ENCODE assay signal across 8 cellular contexts in the genomic region with DNA sequence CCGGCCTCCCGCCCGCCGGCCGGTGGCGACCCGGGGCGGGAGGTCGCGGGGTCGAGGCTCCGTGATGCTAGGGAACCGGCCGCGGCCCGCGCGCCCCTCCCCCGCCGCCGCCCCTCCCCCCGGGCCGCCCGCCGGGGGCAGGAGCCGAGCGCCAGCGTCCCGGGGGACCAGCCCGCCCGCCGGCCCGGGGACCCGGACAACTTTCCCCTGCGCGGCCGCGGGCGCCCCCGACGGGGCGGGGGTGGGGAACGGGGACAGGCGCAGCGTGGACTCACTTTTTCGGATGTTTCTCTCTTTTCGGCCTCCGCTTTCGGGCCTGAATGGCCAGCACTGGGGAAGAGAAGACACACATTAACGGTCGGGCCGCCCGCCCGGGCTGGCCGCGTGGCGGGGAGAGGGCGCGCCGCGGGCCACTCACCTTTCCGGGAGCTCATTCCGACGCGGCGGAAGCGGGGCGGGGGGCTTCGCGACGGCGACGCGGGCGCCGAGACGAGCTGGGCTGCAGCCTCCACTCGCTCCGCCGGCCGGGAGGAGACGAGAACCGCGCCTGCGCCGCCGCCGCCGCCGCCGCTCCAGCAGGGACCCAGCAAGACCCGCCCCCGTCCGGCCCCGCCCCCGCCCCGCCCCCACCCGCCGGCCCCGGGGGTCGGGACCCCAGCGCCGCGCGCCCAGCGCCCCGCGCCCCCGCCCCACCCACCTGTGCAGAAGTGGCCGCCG. TPM values are rescaled to one million over a fixed set of nuclear protein-coding genes. Genes with fewer than 3 reads are reported as not detected.
DNase-seq lines count a peak whose midpoint lies in the region; ATAC-seq and TF ChIP-seq lines count a peak whose summit lies in the region.

TSS of gene SRPK2 (minus strand) at position 549 of the 717 bp plus-strand sequence.

- peak; percentile 87 for DNase-seq in A673 (ENCODE audit: low spot score)
- DNase-seq in NCI-H446 treated with DMSO at 0.1 percent for 48 hours (lab: John Stamatoyannopoulos, UW) = peak; percentile 28
- peak; percentile 26 to 63 for DNase-seq in activated CD8-positive, alpha-beta memory T cell treated with anti-CD3 and anti-CD28 coated beads for 1 hour (ENCODE audit: extremely low read depth in 1 of 2, low read depth in 1 of 2)
- peak; percentile 54 for DNase-seq in effector CD8-positive, alpha-beta T cell (lab: John Stamatoyannopoulos, UW)
- DNase-seq in mesenchymal stem cell = peak; percentile 72
- peak; percentile 50 for DNase-seq in stimulated activated CD8-positive, alpha-beta memory T cell treated with anti-CD3 and anti-CD28 coated beads, Interleukin-12 subunit alpha, Interleukin-12 subunit beta, amount 100 ng/mL, for 24 hours (ENCODE audit: extremely low read depth)

- peak within 1 kb of the TSS; percentile 64 for H2BK120ac ChIP-seq in mesenchymal stem cell (ENCODE audit: low read depth, low read length)

- H4K91ac ChIP-seq in mesenchymal stem cell (ENCODE audit: low read length) = no peak within 1 kb of the TSS

- peak within 1 kb of the TSS; percentile 86 for H3K9ac ChIP-seq in mesenchymal stem cell (ENCODE audit: low read length)

- CTCF ChIA-PET in A673 (lab: Charles Lee) = no interaction called here

- no peak for TF ChIP-seq CTCF in A673 (conservative IDR thresholded peaks at IDR 0.05; ENCODE audit: low read depth, low read length)

- H3K36me3 ChIP-seq in A673 (ENCODE audit: insufficient read depth, low read length, poor library complexity, severe bottlenecking) = peaks cover 2% of the 10 kb centered on the region
- H3K36me3 ChIP-seq in mesenchymal stem cell (ENCODE audit: control insufficient read depth in 1 of 2, insufficient read depth in 2 of 2, low read depth in 1 of 2, low read length in 2 of 2) = peaks cover 5% of the 10 kb centered on the region in 2 experiments

- BruUV-seq in A673 (replicated peaks; lab: Mats Ljungman, UMichigan) = no TSS peak

- no peak within 1 kb of the TSS for H2BK15ac ChIP-seq in mesenchymal stem cell (ENCODE audit: low read depth, poor library complexity, severe bottlenecking)

- 2% methylated on average over 33 of the region's 111 CpGs for WGBS in mesenchymal stem cell

- H3K14ac ChIP-seq in mesenchymal stem cell (ENCODE audit: low read length in 2 of 2) = peak within 1 kb of the TSS in 1 of 2 experiments; percentile 35

- peak within 1 kb of the TSS; percentile 81 to 84 for H3K4ac ChIP-seq in mesenchymal stem cell (ENCODE audit: low read depth in 1 of 2, low read length in 2 of 2)

- intact Hi-C loops in A673 (cut with micrococcal nuclease; ENCODE audit: unreplicated experiment) = no loop called here

- H3K9me3 ChIP-seq in A673 (ENCODE audit: low read depth, low read length, poor library complexity, severe bottlenecking) = no peaks in the 10 kb centered on the region
- H3K9me3 ChIP-seq in mesenchymal stem cell (ENCODE audit: control insufficient read depth, low read length) = no peaks in the 10 kb centered on the region

- peak within 1 kb of the TSS in 1 of 2 experiments; percentile 69 for H3K23ac ChIP-seq in mesenchymal stem cell (ENCODE audit: low read length in 2 of 2)

- H3K4me3 ChIP-seq in A673 (ENCODE audit: low read depth, low read length, poor library complexity, severe bottlenecking) = peak within 1 kb of the TSS; percentile 97
- H3K4me3 ChIP-seq in mesenchymal stem cell (ENCODE audit: insufficient read depth in 1 of 2, low read depth in 1 of 2, low read length in 2 of 2) = peak within 1 kb of the TSS; percentile 89 to 95

- H2AK5ac ChIP-seq in mesenchymal stem cell (ENCODE audit: low read length, severe bottlenecking) = no peak within 1 kb of the TSS

- H2AFZ ChIP-seq in mesenchymal stem cell (ENCODE audit: low read depth, low read length) = peak within 1 kb of the TSS; percentile 54

- H4K8ac ChIP-seq in mesenchymal stem cell (ENCODE audit: low read length) = no peak within 1 kb of the TSS

- H2BK12ac ChIP-seq in mesenchymal stem cell (ENCODE audit: low read length in 2 of 2) = peak within 1 kb of the TSS in 1 of 2 experiments; percentile 63

- POLR2A ChIA-PET in A673 (lab: Charles Lee; ENCODE audit: low non-redundant PET) = no interaction called here

- H3K4me1 ChIP-seq in A673 (ENCODE audit: insufficient read depth, low read length, poor library complexity, severe bottlenecking) (no peaks in the 10 kb centered on the region), mesenchymal stem cell (ENCODE audit: control insufficient read depth, insufficient read depth, low read depth, low read length) (no peaks in the 10 kb centered on the region)

- H3K18ac ChIP-seq in mesenchymal stem cell (ENCODE audit: low read depth in 1 of 2, low read length in 2 of 2) = peak within 1 kb of the TSS; percentile 62 to 79

- peak; percentile 77 for ATAC-seq in GM18502 (IDR thresholded peaks at IDR 0.05; ENCODE audit: poor library complexity, unreplicated experiment)
- ATAC-seq in HG02981 (IDR thresholded peaks at IDR 0.05; ENCODE audit: unreplicated experiment) = peak; percentile 59

- H3K79me1 ChIP-seq in mesenchymal stem cell (replicated peaks; ENCODE audit: low read length, poor library complexity, severe bottlenecking) = peaks cover 3% of the 10 kb centered on the region

- peak within 1 kb of the TSS; percentile 79 for H2BK5ac ChIP-seq in mesenchymal stem cell (ENCODE audit: low read depth, low read length, poor library complexity, severe bottlenecking)

- peak within 1 kb of the TSS; percentile 98 for H3K4me2 ChIP-seq in mesenchymal stem cell (ENCODE audit: low read length, poor library complexity, severe bottlenecking)

- H3K27me3 ChIP-seq in A673 (replicated peaks; ENCODE audit: insufficient read depth, low read depth, low read length, poor library complexity) = no peaks in the 10 kb centered on the region
- H3K27me3 ChIP-seq in mesenchymal stem cell (ENCODE audit: control insufficient read depth in 1 of 2, insufficient read depth in 1 of 2, low read length in 2 of 2) = no peaks in the 10 kb centered on the region

- H3K27ac ChIP-seq in A673 (ENCODE audit: low read depth, low read length, poor library complexity, severe bottlenecking) (peak within 1 kb of the TSS; percentile 81), mesenchymal stem cell (ENCODE audit: low read length, poor library complexity, severe bottlenecking) (no peak within 1 kb of the TSS)

RNA-seq across cellular contexts. Expression of gene SRPK2, which starts in this region (rescaled TPM):
- 57.8 and 59.8 TPM in 2 replicates for total RNA-seq in A673 (2021)
- 33.4 TPM for polyA plus RNA-seq in mesenchymal stem cell (2013, experiment 1 of 2)
- polyA plus RNA-seq in mesenchymal stem cell (2013, experiment 2 of 2) = 33.7 TPM

Comparison
In these comparisons a context has a peak if more than half of its experiments do, and no peak if none do; other contexts are left out.
1. DNase-seq: peak in every context shown above with its lines; median percentile 87 in A673; 72 in mesenchymal stem cell; 54 in effector CD8-positive, alpha-beta T cell; 50 in stimulated activated CD8-positive, alpha-beta memory T cell treated with anti-CD3 and anti-CD28 coated beads, Interleukin-12 subunit alpha, Interleukin-12 subunit beta, amount 100 ng/mL, for 24 hours; 44 in activated CD8-positive, alpha-beta memory T cell treated with anti-CD3 and anti-CD28 coated beads for 1 hour; 28 in NCI-H446 treated with DMSO at 0.1 percent for 48 hours.